16 cellular contexts compared by ENCODE assay signal in the genomic region with DNA sequence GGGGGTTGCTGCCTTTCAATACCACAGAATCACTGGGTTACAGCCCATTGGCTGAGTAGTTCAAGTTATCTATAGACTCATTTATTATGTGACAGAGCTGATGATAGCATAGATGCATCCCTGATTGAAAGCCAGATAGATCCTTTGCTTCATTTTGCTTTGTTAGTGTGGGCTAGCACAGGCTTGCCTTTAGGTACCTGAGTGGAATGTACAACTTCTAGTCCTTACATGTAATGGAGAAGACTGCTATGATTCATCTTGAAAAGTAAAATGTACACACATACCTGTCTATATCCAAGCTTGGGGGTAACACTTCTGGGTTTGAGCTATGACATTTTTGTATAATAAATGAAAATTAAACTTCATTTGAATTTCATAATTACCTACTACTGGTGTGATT.
A peak's percentile ranks its signal among the peaks of the same experiment; 100 is the strongest.
DNase-seq lines count a peak whose midpoint lies in the region; ATAC-seq, FAIRE-seq and TF ChIP-seq lines count a peak whose summit lies in the region.
"Had no signal": no experiment of that assay in that cellular context is flagged by ENCODE, and none has a peak within 500 bp of the region (broad histone marks: within the 10 kb centered on the region; RNA-seq: fewer than 3 reads in every experiment).

No MANE protein-coding gene starts in this region.

- no peaks in the 10 kb centered on the region for H3K4me1 Mint-ChIP-seq in MCF 10A (ENCODE audit: insufficient read depth, unreplicated experiment)
- no peaks in the 10 kb centered on the region for H3K4me1 Mint-ChIP-seq in CD14-positive monocyte

- intact Hi-C loops in MCF 10A (cut with micrococcal nuclease) = no loop called here
- intact Hi-C loops in breast epithelium (cut with DNase I; ENCODE audit: low total_unique reads) = no loop called here
- intact Hi-C loops in head of caudate nucleus (cut with DNase I) = no loop called here
- intact Hi-C loops in CD14-positive monocyte (cut with micrococcal nuclease) = no loop called here

- H3K9me3 Mint-ChIP-seq in MCF 10A (ENCODE audit: unreplicated experiment) (no peaks in the 10 kb centered on the region), CD14-positive monocyte (peaks cover 0 to 5% (median 4%) of the 10 kb centered on the region in 7 donors)
- H3K9me3 Mint-ChIP-seq: CD8-positive, alpha-beta T cell had no signal

- ATAC-seq in foreskin keratinocyte = peak; percentile 98
- ATAC-seq: CD8-positive, alpha-beta T cell; GM12878 had no signal

- FAIRE-seq in bronchial epithelial cell (lab: Jason Lieb, UNC) = no peak
- FAIRE-seq: GM12878, H1 had no signal

- CTCF ChIA-PET in MCF 10A (lab: Yijun Ruan, JAX) = interaction anchor here (0.8 to 6.7 kb wide), 4 partner anchors 83 to 361 kb away, joined by 3 to 36 read pairs (median 4); no protein-coding TSS in a partner anchor

- POLR2A ChIA-PET in MCF 10A (lab: Yijun Ruan, JAX) = interaction anchor here (0.6 to 1.5 kb wide), 4 partner anchors 14 to 1152 kb away, joined by 3 to 4 read pairs (median 3); no protein-coding TSS in a partner anchor

- H3K36me3 Mint-ChIP-seq in MCF 10A (ENCODE audit: insufficient read depth, unreplicated experiment) = no peaks in the 10 kb centered on the region
- no peaks in the 10 kb centered on the region for H3K36me3 Mint-ChIP-seq in CD14-positive monocyte
- H3K36me3 Mint-ChIP-seq: CD8-positive, alpha-beta T cell had no signal

- no peak for TF ChIP-seq CTCF in MCF 10A (IDR thresholded peaks at IDR 0.05; ENCODE audit: unreplicated experiment)
- TF ChIP-seq CTCF in breast epithelium (IDR thresholded peaks at IDR 0.05) = no peak
- no peak for TF ChIP-seq CTCF in bronchial epithelial cell (IDR thresholded peaks at IDR 0.05; ENCODE audit: insufficient read depth, low read length, severe bottlenecking)
- no peak for TF ChIP-seq CTCF in foreskin keratinocyte (conservative IDR thresholded peaks at IDR 0.05)
- no peak for TF ChIP-seq CTCF in CD14-positive monocyte (IDR thresholded peaks at IDR 0.05)

- peaks cover under 1% of the 10 kb centered on the region for H3K27me3 Mint-ChIP-seq in MCF 10A (ENCODE audit: insufficient read depth, unreplicated experiment)
- peaks cover 3 to 10% (median 4%) of the 10 kb centered on the region in 3 donors for H3K27me3 Mint-ChIP-seq in CD14-positive monocyte (ENCODE audit: low read depth in 3 of 3)

- H3K36me3 ChIP-seq in breast epithelium = no peaks in the 10 kb centered on the region
- no peaks in the 10 kb centered on the region for H3K36me3 ChIP-seq in bronchial epithelial cell (ENCODE audit: control insufficient read depth, insufficient read depth, low read length)

- H3K27me3 ChIP-seq in breast epithelium (peaks cover 0 to 12% of the 10 kb centered on the region in 2 donors), bronchial epithelial cell (ENCODE audit: control insufficient read depth, insufficient read depth, low read length) (no peaks in the 10 kb centered on the region), foreskin keratinocyte (no peaks in the 10 kb centered on the region)

- no peaks in the 10 kb centered on the region for H3K4me1 ChIP-seq in breast epithelium
- H3K4me1 ChIP-seq in foreskin keratinocyte = peaks cover 6% of the 10 kb centered on the region
- H3K4me1 ChIP-seq: BLaER1 had no signal

- no peak overlapping the region for H3K27ac Mint-ChIP-seq in MCF 10A (ENCODE audit: low read depth, unreplicated experiment)
- no peak overlapping the region for H3K27ac Mint-ChIP-seq in CD14-positive monocyte
- H3K27ac Mint-ChIP-seq: CD8-positive, alpha-beta T cell; H9 had no signal

- no peak overlapping the region for H3K27ac ChIP-seq in breast epithelium
- H3K27ac ChIP-seq in foreskin keratinocyte = peak overlapping the region; percentile 34
- H3K27ac ChIP-seq: BLaER1 had no signal

- H3K4me3 ChIP-seq in breast epithelium (no peak overlapping the region), bronchial epithelial cell (ENCODE audit: low read depth, low read length) (no peak overlapping the region)
- H3K4me3 ChIP-seq: BLaER1, GM12878 had no signal

- no peaks in the 10 kb centered on the region for H3K9me3 ChIP-seq in breast epithelium

- no TSS peak for BruUV-seq in MCF 10A (replicated peaks; lab: Mats Ljungman, UMichigan)

- TF ChIP-seq POLR2A in breast epithelium (IDR thresholded peaks at IDR 0.05) = no peak

- no peak overlapping the region for H3K4me3 Mint-ChIP-seq in MCF 10A (ENCODE audit: unreplicated experiment)
- H3K4me3 Mint-ChIP-seq in CD14-positive monocyte = no peak overlapping the region
- H3K4me3 Mint-ChIP-seq: CD8-positive, alpha-beta T cell; H9 had no signal

- DNase-seq in MCF 10A (ENCODE audit: unreplicated experiment) (peak; percentile 15), breast epithelium (ENCODE audit: low spot score in 2 of 2) (no peak), bronchial epithelial cell (ENCODE audit: low read depth) (peak; percentile 85), foreskin keratinocyte (peak; percentile 54 to 82), head of caudate nucleus (no peak), SHP77 treated with DMSO at 0.1 percent for 48 hours (lab: John Stamatoyannopoulos, UW) (no peak), UCSD-AML1 (lab: John Stamatoyannopoulos, UW; ENCODE audit: unreplicated experiment) (no peak), CD14-positive monocyte (ENCODE audit: low spot score) (no peak)
- DNase-seq: 8988T; Calu3; CD8-positive, alpha-beta T cell; DMS79 treated with DMSO at 0.1 percent for 48 hours; H9 had no signal

Comparison
In these comparisons a context has a peak if more than half of its experiments do, and no peak if none do; other contexts are left out.
1. DNase-seq: peak in MCF 10A (single experiment), bronchial epithelial cell (single experiment) and foreskin keratinocyte (2 of 2); none in breast epithelium (0 of 2), head of caudate nucleus (0 of 42), SHP77 treated with DMSO at 0.1 percent for 48 hours (single experiment), UCSD-AML1 (single experiment) and CD14-positive monocyte (single experiment).